In the genomic region with DNA sequence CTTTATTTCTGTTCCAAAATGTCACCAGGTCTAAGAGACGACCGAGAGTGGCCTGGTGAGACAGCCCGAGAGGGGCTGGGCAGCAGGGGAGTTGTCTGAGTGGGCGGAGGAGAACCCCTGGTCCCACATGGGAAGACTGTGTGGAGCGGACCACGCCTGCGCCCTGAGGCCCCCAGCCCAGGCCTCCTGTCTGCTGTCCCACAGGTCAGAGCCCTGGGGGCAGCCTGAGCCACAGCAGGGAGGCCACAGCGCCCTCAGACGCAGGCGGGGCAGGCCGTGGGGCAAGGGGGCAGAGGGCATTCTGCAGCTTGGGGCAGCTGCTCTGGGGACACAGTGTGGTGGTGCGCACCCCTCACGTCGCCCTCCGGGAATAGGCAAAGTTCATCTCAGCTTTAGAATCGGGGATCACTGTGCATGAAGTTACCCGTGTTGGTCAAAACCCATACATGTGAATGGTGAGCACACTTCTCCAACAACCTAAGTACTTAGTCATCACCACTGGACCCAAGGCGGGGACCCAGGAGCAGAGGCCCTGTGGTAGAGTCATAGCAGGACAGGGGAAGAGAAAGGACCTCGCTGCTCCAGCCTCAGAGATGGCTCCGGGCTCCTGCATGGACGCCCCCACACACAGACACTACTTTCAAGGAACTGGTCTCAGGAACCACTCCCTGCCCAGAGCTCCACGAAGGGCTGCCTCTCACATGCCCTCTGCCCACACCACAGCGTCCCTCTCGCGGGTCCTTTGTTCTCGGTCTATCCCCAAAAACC, we compare ENCODE assay signal across 16 cellular contexts.
DNase-seq lines count a peak whose midpoint lies in the region; ATAC-seq, FAIRE-seq and TF ChIP-seq lines count a peak whose summit lies in the region.
"Had no signal": no experiment of that assay in that cellular context is flagged by ENCODE, and none has a peak within 500 bp of the region (broad histone marks: within the 10 kb centered on the region; RNA-seq: fewer than 3 reads in every experiment).

No MANE protein-coding gene starts in this region.

- TF ChIP-seq POLR2A in K562 (conservative IDR thresholded peaks at IDR 0.05) (no peak), tibial nerve (IDR thresholded peaks at IDR 0.05) (no peak)

- peak overlapping the region; percentile 87 for H2BK5ac ChIP-seq in neuronal stem cell (ENCODE audit: low read length)

- no peaks in the 10 kb centered on the region for H3K9me1 ChIP-seq in K562 (ENCODE audit: control insufficient read depth, insufficient read depth, low read length)

- no peak overlapping the region for H4K8ac ChIP-seq in neuronal stem cell (ENCODE audit: low read depth, low read length)

- intact Hi-C loops in K562 (cut with micrococcal nuclease): no loop called here

- no TSS peak for BruUV-seq in K562 (replicated peaks; lab: Mats Ljungman, UMichigan)

- no peak for FAIRE-seq in K562 (lab: Jason Lieb, UNC)
- FAIRE-seq in GM19239 (lab: Jason Lieb, UNC): no peak
- FAIRE-seq: G401.6 had no signal

- peaks cover 15% of the 10 kb centered on the region; the same call in 1 of the 3 replicates for H3K79me2 ChIP-seq in K562 (ENCODE audit: control insufficient read depth, insufficient read depth, low read length)

- H3K23ac ChIP-seq in neuronal stem cell (ENCODE audit: low read depth, low read length, poor library complexity): no peak overlapping the region

- no peak overlapping the region for H3K4ac ChIP-seq in neuronal stem cell (ENCODE audit: low read length)

- H2BK15ac ChIP-seq in neuronal stem cell (ENCODE audit: low read length): no peak overlapping the region

- H3K36me3 ChIP-seq in K562 (ENCODE audit: control insufficient read depth, insufficient read depth, low read length): peaks cover 21% of the 10 kb centered on the region; the same call in 2 of the 3 replicates
- H3K36me3 ChIP-seq in neuronal stem cell (replicated peaks in 1 of 2; ENCODE audit: control insufficient read depth in 2 of 2, insufficient read depth in 2 of 2, low read length in 2 of 2): peaks cover 18 to 20% of the 10 kb centered on the region in 2 donors
- peaks cover 0 to 43% (median 0%) of the 10 kb centered on the region in 3 donors for H3K36me3 ChIP-seq in tibial nerve
- H3K36me3 ChIP-seq: transverse colon had no signal

- no peaks in the 10 kb centered on the region for H3K27me3 ChIP-seq in K562 (ENCODE audit: control insufficient read depth in 2 of 2, insufficient read depth in 2 of 2, low read length in 2 of 2)
- peaks cover 0 to 7% (median 0%) of the 10 kb centered on the region in 3 experiments for H3K27me3 ChIP-seq in neuronal stem cell (ENCODE audit: control insufficient read depth in 3 of 3, insufficient read depth in 3 of 3, low read depth in 1 of 3, low read length in 3 of 3)
- no peaks in the 10 kb centered on the region for H3K27me3 ChIP-seq in tibial nerve
- H3K27me3 ChIP-seq: transverse colon had no signal

- TF ChIP-seq CTCF in K562 (IDR thresholded peaks at IDR 0.05 in 2 of 3, conservative IDR thresholded peaks at IDR 0.05 in 1 of 3; ENCODE audit: insufficient read depth in 2 of 3, low read depth in 1 of 3, low read length in 3 of 3) (no peak), tibial nerve (IDR thresholded peaks at IDR 0.05) (no peak)

- H3K4me2 ChIP-seq in K562 (ENCODE audit: insufficient read depth, low read length) (no peak overlapping the region), neuronal stem cell (ENCODE audit: insufficient read depth, low read length, poor library complexity, severe bottlenecking) (no peak overlapping the region)

- H3K9me3 ChIP-seq in K562 (replicated peaks; ENCODE audit: control insufficient read depth, insufficient read depth, low read depth, low read length) (peaks cover 17% of the 10 kb centered on the region; the same call in 1 of the 2 replicates), neuronal stem cell (replicated peaks in 1 of 2; ENCODE audit: control insufficient read depth in 2 of 2, insufficient read depth in 1 of 2, low read depth in 1 of 2, low read length in 2 of 2) (peaks cover 3 to 18% of the 10 kb centered on the region in 2 donors), tibial nerve (peaks cover 0 to under 1% (median 0%) of the 10 kb centered on the region in 4 donors)
- H3K9me3 ChIP-seq: transverse colon had no signal

- no peak overlapping the region for H4K91ac ChIP-seq in neuronal stem cell (ENCODE audit: low read depth, low read length, poor library complexity)

- no peak overlapping the region for H2BK12ac ChIP-seq in neuronal stem cell (ENCODE audit: low read length)

- peaks cover 17% of the 10 kb centered on the region for H3K79me1 ChIP-seq in neuronal stem cell (ENCODE audit: low read depth, low read length)

- DNase-seq in EH (ENCODE audit: low read depth): peak; percentile 26
- DNase-seq in HK-2 (ENCODE audit: unreplicated experiment): peak; percentile 21
- DNase-seq in K562 (ENCODE audit: extremely low read depth in 1 of 4, low spot score in 3 of 4): peak in 2 of 4 experiments; percentile 14 to 20
- DNase-seq in neuronal stem cell (ENCODE audit: low spot score): no peak
- no peak for DNase-seq in GM19239 (ENCODE audit: insufficient read length, low spot score)
- DNase-seq in substantia nigra (lab: John Stamatoyannopoulos, UW): no peak
- DNase-seq in tibial nerve (ENCODE audit: low spot score in 2 of 2): no peak
- DNase-seq: effector memory CD8-positive, alpha-beta T cell; NCI-H1417; NCI-H2107; NCI-H510A treated with DMSO at 0.1 percent for 48 hours; RPMI8226; stimulated activated CD4-positive, alpha-beta T cell treated with anti-CD3 and anti-CD28 coated beads, Interleukin-2, amount 100 ng/mL, for 24 hours; transverse colon had no signal

- CTCF ChIA-PET in K562 (lab: Yijun Ruan, JAX; ENCODE audit: low intra/inter-chr PET ratio): no interaction called here

- no peak for ATAC-seq in K562
- ATAC-seq: effector memory CD8-positive, alpha-beta T cell; natural killer cell treated with Interleukin-12 subunit alpha and Interleukin-12 subunit beta and Interleukin-15 and Interleukin-18, amount 100 ng/mL, for 72 hours had no signal

- peak overlapping the region; percentile 75 for H2AK5ac ChIP-seq in neuronal stem cell (ENCODE audit: low read depth, low read length)

- H3K4me3 ChIP-seq in K562: no peak overlapping the region
- H3K4me3 ChIP-seq in neuronal stem cell (ENCODE audit: low read length in 2 of 2): no peak overlapping the region
- H3K4me3 ChIP-seq in tibial nerve: no peak overlapping the region
- H3K4me3 ChIP-seq: transverse colon had no signal

- 82% methylated on average over 19 of the region's 26 CpGs for WGBS in K562 (ENCODE audit: insufficient coverage, low coverage, missing lambda C conversion rate)
- WGBS in neuronal stem cell (ENCODE audit: extremely low coverage in 2 of 2, insufficient read length in 2 of 2, insufficient replicate concordance in 1 of 2), 2 donors: no CpG with 5 or more reads among the region's 26 CpGs
- 81 to 86% methylated on average over 17 to 26 of the region's 26 CpGs for WGBS in tibial nerve, 2 donors

- POLR2A ChIA-PET in K562 (lab: Yijun Ruan, JAX): interaction anchor here (0.6 to 0.7 kb wide), 2 partner anchors 10 to 437 kb away, joined by 3 to 5 read pairs; no protein-coding TSS in a partner anchor

- H3K18ac ChIP-seq in neuronal stem cell (ENCODE audit: low read length): peak overlapping the region; percentile 57

- H3K27ac ChIP-seq in K562 (ENCODE audit: extremely low read depth, low read depth, low read length) (peak overlapping the region; percentile 15; the same call in 1 of the 3 replicates), neuronal stem cell (replicated peaks; ENCODE audit: low read length) (no peak overlapping the region), substantia nigra (ENCODE audit: low read depth, low read length, poor library complexity, severe bottlenecking) (no peak overlapping the region), tibial nerve (no peak overlapping the region)
- H3K27ac ChIP-seq: transverse colon had no signal

- in situ Hi-C loops in K562 (cut with MboI): no loop called here

- H3K9ac ChIP-seq in K562 (ENCODE audit: insufficient read depth in 1 of 2, low read depth in 2 of 2, low read length in 2 of 2) (peak overlapping the region in 1 of 2 experiments; percentile 79; a peak in 2 of 4 replicates), neuronal stem cell (ENCODE audit: low read depth, low read length, poor library complexity) (no peak overlapping the region)

- TF ChIP-seq EP300 in K562 (IDR thresholded peaks at IDR 0.05; ENCODE audit: low read length) (no peak), tibial nerve (IDR thresholded peaks at IDR 0.05) (no peak)

- no peaks in the 10 kb centered on the region for H4K20me1 ChIP-seq in K562 (replicated peaks; ENCODE audit: control insufficient read depth, insufficient read depth, low read length)

- H2AFZ ChIP-seq in K562 (ENCODE audit: low read depth, low read length) (no peak overlapping the region), neuronal stem cell (ENCODE audit: low read length) (no peak overlapping the region)

- peak overlapping the region; percentile 99 for H3K14ac ChIP-seq in neuronal stem cell (ENCODE audit: low read length)

- TF ChIP-seq RAD21 in K562 (CRISPR knock-in tag; conservative IDR thresholded peaks at IDR 0.05 in 1 of 2, IDR thresholded peaks at IDR 0.05 in 1 of 2): no peak

- peak overlapping the region; percentile 31 for H2BK120ac ChIP-seq in neuronal stem cell (ENCODE audit: low read depth, low read length)

- H3K4me1 ChIP-seq in K562 (replicated peaks in 1 of 2; ENCODE audit: control insufficient read depth in 2 of 2, insufficient read depth in 2 of 2, low read length in 2 of 2) (peaks cover 30 to 63% of the 10 kb centered on the region in 2 experiments), neuronal stem cell (ENCODE audit: control insufficient read depth in 2 of 2, insufficient read depth in 1 of 2, low read depth in 1 of 2, low read length in 2 of 2) (peaks cover 0 to 8% of the 10 kb centered on the region in 2 donors), tibial nerve (no peaks in the 10 kb centered on the region)
- H3K4me1 ChIP-seq: transverse colon had no signal

TF ChIP-seq in K562, 482 proteins besides CTCF, POLR2A, EP300 and RAD21:
- no peak for TF ChIP-seq CHCHD3 (CRISPR knock-in tag; IDR thresholded peaks at IDR 0.05)
- 0 out of 4 replicates have a peak, but pooled peaks of 1 of the 2 experiments have one; percentile 14 for TF ChIP-seq MAZ (CRISPR knock-in tag; conservative IDR thresholded peaks at IDR 0.05 in 1 of 2, IDR thresholded peaks at IDR 0.05 in 1 of 2)
- TF ChIP-seq SMAD3 (CRISPR knock-in tag; conservative IDR thresholded peaks at IDR 0.05): no peak

Comparison
In these comparisons a context has a peak if more than half of its experiments do, and no peak if none do; other contexts are left out.
1. DNase-seq: peak in EH (single experiment) and HK-2 (single experiment); none in neuronal stem cell (single experiment), GM19239 (single experiment), substantia nigra (0 of 49) and tibial nerve (0 of 2).